19 cellular contexts compared by ENCODE assay signal in the genomic region with DNA sequence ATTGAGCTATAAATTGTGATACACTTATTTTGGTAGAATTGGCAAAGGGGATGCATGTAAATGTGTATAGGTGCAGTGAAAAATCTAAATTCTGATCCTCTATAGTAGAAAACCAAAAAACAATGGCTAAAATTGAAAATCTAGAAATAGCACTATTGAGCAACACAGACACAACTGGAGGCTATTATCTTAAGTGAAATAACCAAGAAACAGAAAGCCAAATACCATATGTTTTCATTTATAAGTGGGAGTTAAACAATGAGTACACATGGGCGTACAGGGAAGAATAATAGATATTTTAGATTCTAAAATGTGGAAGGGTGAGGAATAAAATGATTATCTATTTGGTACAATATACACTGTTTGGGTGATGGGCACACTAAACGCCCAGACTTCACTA.
DNase-seq lines count a peak whose midpoint lies in the region; ATAC-seq and TF ChIP-seq lines count a peak whose summit lies in the region.
"Had no signal": no experiment of that assay in that cellular context is flagged by ENCODE, and none has a peak within 500 bp of the region (broad histone marks: within the 10 kb centered on the region; RNA-seq: fewer than 3 reads in every experiment).

No MANE protein-coding gene starts in this region.

- ATAC-seq in HG03196 (IDR thresholded peaks at IDR 0.05; ENCODE audit: unreplicated experiment), result no peak

- peak; percentile 61 for DNase-seq in AG10803 (ENCODE audit: low read depth)
- DNase-seq in MV-4-11 (lab: John Stamatoyannopoulos, UW), result peak; percentile 29
- DNase-seq in dedifferentiated amniotic fluid mesenchymal stem cell (ENCODE audit: extremely low spot score), result peak; percentile 49
- DNase-seq in fibroblast of the aortic adventitia (ENCODE audit: low read depth), result peak; percentile 2
- DNase-seq in NCI-H1694 treated with DMSO at 0.1 percent for 48 hours (lab: John Stamatoyannopoulos, UW), result no peak
- DNase-seq in NCI-H226, result no peak
- DNase-seq: AML-193; BE2C; CD4-positive, alpha-beta T cell; CD8-positive, alpha-beta memory T cell; DMS 273 treated with DMSO at 0.1 percent for 48 hours; DMS79; EL; GDM1; GOT3; HFFc6 had no signal

- no peak overlapping the region for H3K4me3 ChIP-seq in AG10803 (ENCODE audit: low read length)
- no peak overlapping the region for H3K4me3 ChIP-seq in fibroblast of the aortic adventitia (ENCODE audit: low read depth, low read length)
- H3K4me3 ChIP-seq: BLaER1 treated with 17β-estradiol and CSF1 and Interleukin-3, amounts not matched to agents 10 nM and 100 nM; HAP-1 had no signal

- no peak for TF ChIP-seq CTCF in AG10803 (conservative IDR thresholded peaks at IDR 0.05; ENCODE audit: low read length)
- TF ChIP-seq CTCF in fibroblast of the aortic adventitia (IDR thresholded peaks at IDR 0.05; ENCODE audit: insufficient read depth, low read length), result no peak

Comparison
In these comparisons a context has a peak if more than half of its experiments do, and no peak if none do; other contexts are left out.
1. DNase-seq: peak in AG10803 (single experiment), MV-4-11 (single experiment), dedifferentiated amniotic fluid mesenchymal stem cell (single experiment) and fibroblast of the aortic adventitia (single experiment); none in NCI-H1694 treated with DMSO at 0.1 percent for 48 hours (single experiment) and NCI-H226 (single experiment).